ENCODE assay signal across 1 cellular context in genomic region chr12:57088442-57089258, GRCh38.
A peak's percentile ranks its signal among the peaks of the same experiment; 100 is the strongest.
TF ChIP-seq lines count a peak whose summit lies in the region.

NAB2 (plus strand) TSS chr12:57089114; CDS start chr12:57089272, 158 bp downstream.

TF ChIP-seq in HepG2, 621 proteins besides CTCF, POLR2A, EP300 and RAD21 (continued from another document and continues in another):
- TF ChIP-seq GMEB2 (CRISPR knock-in tag; IDR thresholded peaks at IDR 0.05; ENCODE audit: low read depth) (no peak), BATF2 (CRISPR knock-in tag; IDR thresholded peaks at IDR 0.05) (no peak), SNAPC5 (CRISPR knock-in tag; IDR thresholded peaks at IDR 0.05; ENCODE audit: borderline replicate concordance) (no peak), SOX6 (IDR thresholded peaks at IDR 0.05) (no peak), SOX6 (CRISPR knock-in tag; IDR thresholded peaks at IDR 0.05) (peak; percentile 69; the same call in 1 of the 2 replicates), TCF12 (IDR thresholded peaks at IDR 0.05) (no peak), TCF12 (CRISPR knock-in tag; IDR thresholded peaks at IDR 0.05) (0 out of 2 replicates have a peak, but pooled peaks have one; percentile 24), ZNF367 (CRISPR knock-in tag; IDR thresholded peaks at IDR 0.05; ENCODE audit: borderline replicate concordance) (0 out of 2 replicates have a peak, but pooled peaks have one; percentile 65), ERF (CRISPR knock-in tag; IDR thresholded peaks at IDR 0.05) (0 out of 2 replicates have a peak, but pooled peaks have one; percentile 31), ZSCAN9 (CRISPR knock-in tag; IDR thresholded peaks at IDR 0.05; ENCODE audit: borderline replicate concordance) (no peak), MLXIP (CRISPR knock-in tag; IDR thresholded peaks at IDR 0.05; ENCODE audit: borderline replicate concordance) (0 out of 2 replicates have a peak, but pooled peaks have one; percentile 51), ARID5B (CRISPR knock-in tag; IDR thresholded peaks at IDR 0.05) (peak; percentile 78), ZNF777 (CRISPR knock-in tag; IDR thresholded peaks at IDR 0.05) (peak; percentile 82; the same call in 1 of the 2 replicates), KLF11 (CRISPR knock-in tag; IDR thresholded peaks at IDR 0.05) (no peak), ZNF639 (CRISPR knock-in tag; conservative IDR thresholded peaks at IDR 0.05) (peak; percentile 73; the same call in 1 of the 2 replicates), ELK4 (CRISPR knock-in tag; IDR thresholded peaks at IDR 0.05; ENCODE audit: borderline replicate concordance) (no peak), ZBED4 (CRISPR knock-in tag; IDR thresholded peaks at IDR 0.05; ENCODE audit: borderline replicate concordance) (no peak; the same call in 1 of the 2 replicates), IRX3 (CRISPR knock-in tag; IDR thresholded peaks at IDR 0.05; ENCODE audit: borderline replicate concordance, low read depth) (peak; percentile 14; the same call in 1 of the 2 replicates), NRL (CRISPR knock-in tag; IDR thresholded peaks at IDR 0.05; ENCODE audit: borderline replicate concordance) (no peak), ISX (CRISPR knock-in tag; conservative IDR thresholded peaks at IDR 0.05) (0 out of 2 replicates have a peak, but pooled peaks have one; percentile 48), ZNF646 (CRISPR knock-in tag; IDR thresholded peaks at IDR 0.05) (peak; percentile 92), SKIL (CRISPR knock-in tag; IDR thresholded peaks at IDR 0.05; ENCODE audit: borderline replicate concordance) (0 out of 2 replicates have a peak, but pooled peaks have one; percentile 71)
